In the genomic region with DNA sequence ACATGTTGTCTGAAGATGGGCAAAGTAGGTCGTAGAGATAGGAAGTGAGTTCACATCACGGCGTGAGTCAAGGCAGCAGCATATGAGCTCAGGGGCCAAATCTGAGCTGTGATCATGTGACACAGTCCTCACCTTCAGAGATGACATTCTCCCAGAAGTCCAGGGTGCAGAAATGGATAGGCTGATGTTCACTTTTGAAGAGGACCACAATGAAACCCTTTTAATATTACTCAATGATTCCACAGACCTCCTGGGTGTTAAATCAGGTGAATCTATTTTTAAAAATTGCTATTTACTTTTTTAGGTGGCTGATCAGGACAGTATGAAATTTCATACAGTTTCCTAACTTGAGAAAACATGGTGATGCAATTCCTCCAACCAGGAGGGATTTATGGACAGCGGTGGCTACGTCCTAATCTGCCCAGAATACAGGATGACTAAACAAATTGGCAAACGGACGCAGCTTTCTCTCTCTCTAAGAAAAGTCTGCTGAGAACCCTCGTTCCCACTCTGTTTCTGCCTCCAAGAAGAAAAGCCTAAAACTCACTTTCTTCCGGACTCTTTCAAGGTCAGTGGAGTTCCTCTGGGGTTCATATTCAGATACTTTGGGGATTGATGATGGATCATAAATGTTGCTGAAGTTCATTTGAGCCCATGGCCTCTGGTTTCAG, we compare ENCODE assay signal across 10 cellular contexts. TPM values are rescaled to one million over a fixed set of nuclear protein-coding genes. Genes with fewer than 3 reads are reported as not detected.
DNase-seq lines count a peak whose midpoint lies in the region; ATAC-seq, FAIRE-seq and TF ChIP-seq lines count a peak whose summit lies in the region.
"Had no signal": no experiment of that assay in that cellular context is flagged by ENCODE, and none has a peak within 500 bp of the region (broad histone marks: within the 10 kb centered on the region; RNA-seq: fewer than 3 reads in every experiment).

No MANE protein-coding gene starts in this region.

- H3K4me3 ChIP-seq in retinal pigment epithelial cell (ENCODE audit: low read length), result no peak overlapping the region
- H3K4me3 ChIP-seq in MM.1S (ENCODE audit: low read length), result no peak overlapping the region
- H3K4me3 ChIP-seq: body of pancreas had no signal

- no peaks in the 10 kb centered on the region for H3K79me2 ChIP-seq in MM.1S (ENCODE audit: low read length)

- no peaks in the 10 kb centered on the region for H3K9me2 ChIP-seq in MM.1S (replicated peaks; ENCODE audit: insufficient read depth, low read length)

- DNase-seq in H54 (ENCODE audit: insufficient read length, low spot score) (no peak), retinal pigment epithelial cell (ENCODE audit: low read depth) (peak; percentile 79), MM.1S (no peak), NCI-H2081 treated with DMSO at 0.1 percent for 48 hours (lab: John Stamatoyannopoulos, UW) (no peak), nucleus accumbens (lab: John Stamatoyannopoulos, UW) (no peak), NCI-H510A treated with DMSO at 0.1 percent for 48 hours (lab: John Stamatoyannopoulos, UW) (no peak)

- H3K4me1 ChIP-seq in MM.1S (ENCODE audit: low read length), result peaks cover 22% of the 10 kb centered on the region

- no peak overlapping the region for H2AFZ ChIP-seq in MM.1S (ENCODE audit: low read length)

- no peaks in the 10 kb centered on the region for H3K27me3 ChIP-seq in MM.1S (replicated peaks; ENCODE audit: insufficient read depth, low read length)
- H3K27me3 ChIP-seq: body of pancreas had no signal

- H3K9ac ChIP-seq in MM.1S (ENCODE audit: low read length), result no peak overlapping the region

- H3K27ac ChIP-seq in MM.1S (ENCODE audit: low read length), result no peak overlapping the region
- H3K27ac ChIP-seq: HL-60 had no signal

- TF ChIP-seq CTCF in retinal pigment epithelial cell (conservative IDR thresholded peaks at IDR 0.05; ENCODE audit: low read depth, low read length) (no peak), MM.1S (IDR thresholded peaks at IDR 0.05; ENCODE audit: low read length) (no peak)

- H3K36me3 ChIP-seq in MM.1S (replicated peaks; ENCODE audit: insufficient read depth, low read length), result no peaks in the 10 kb centered on the region

- ATAC-seq in SK-N-SH treated with all-trans-retinoic acid at 6 μM for 48 hours, result peak; percentile 27
- peak; percentile 20 for ATAC-seq in esophagus mucosa
- ATAC-seq: body of pancreas had no signal

- TF ChIP-seq POLR2A in H54 (IDR thresholded peaks at IDR 0.05; ENCODE audit: low read depth, low read length), result no peak

- FAIRE-seq in H54 (lab: Jason Lieb, UNC), result peak; percentile 98

- H3K4me2 ChIP-seq in MM.1S (ENCODE audit: low read depth, low read length), result no peak overlapping the region

- H4K20me1 ChIP-seq in MM.1S (ENCODE audit: insufficient read depth, low read length), result no peaks in the 10 kb centered on the region

- H3F3A ChIP-seq in MM.1S (ENCODE audit: insufficient read depth, low read length), result peaks cover 18% of the 10 kb centered on the region

- H3K9me3 ChIP-seq in MM.1S (replicated peaks; ENCODE audit: insufficient read depth, low read length), result no peaks in the 10 kb centered on the region
- H3K9me3 ChIP-seq: body of pancreas had no signal

TF ChIP-seq in SK-N-SH treated with all-trans-retinoic acid at 6 μM for 48 hours, 23 proteins besides CTCF, POLR2A, EP300 and RAD21:
- TF ChIP-seq ZC3H10 (CRISPR knock-in tag; IDR thresholded peaks at IDR 0.05) (no peak), ISL1 (CRISPR knock-in tag; IDR thresholded peaks at IDR 0.05) (peak; percentile 42), BACH2 (CRISPR knock-in tag; IDR thresholded peaks at IDR 0.05; ENCODE audit: borderline replicate concordance) (no peak), CSDC2 (CRISPR knock-in tag; IDR thresholded peaks at IDR 0.05) (no peak), PPARA (CRISPR knock-in tag; IDR thresholded peaks at IDR 0.05; ENCODE audit: borderline replicate concordance) (no peak), GLIS3 (CRISPR knock-in tag; IDR thresholded peaks at IDR 0.05) (no peak), OSR1 (CRISPR knock-in tag; IDR thresholded peaks at IDR 0.05) (no peak), ZFP30 (CRISPR knock-in tag; IDR thresholded peaks at IDR 0.05) (no peak)
- TF ChIP-seq, protein P1, sequence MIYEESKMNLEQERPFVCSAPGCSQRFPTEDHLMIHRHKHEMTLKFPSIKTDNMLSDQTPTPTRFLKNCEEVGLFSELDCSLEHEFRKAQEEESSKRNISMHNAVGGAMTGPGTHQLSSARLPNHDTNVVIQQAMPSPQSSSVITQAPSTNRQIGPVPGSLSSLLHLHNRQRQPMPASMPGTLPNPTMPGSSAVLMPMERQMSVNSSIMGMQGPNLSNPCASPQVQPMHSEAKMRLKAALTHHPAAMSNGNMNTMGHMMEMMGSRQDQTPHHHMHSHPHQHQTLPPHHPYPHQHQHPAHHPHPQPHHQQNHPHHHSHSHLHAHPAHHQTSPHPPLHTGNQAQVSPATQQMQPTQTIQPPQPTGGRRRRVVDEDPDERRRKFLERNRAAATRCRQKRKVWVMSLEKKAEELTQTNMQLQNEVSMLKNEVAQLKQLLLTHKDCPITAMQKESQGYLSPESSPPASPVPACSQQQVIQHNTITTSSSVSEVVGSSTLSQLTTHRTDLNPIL (CRISPR knock-in tag; IDR thresholded peaks at IDR 0.05; ENCODE audit: low read depth), result no peak
TF ChIP-seq in SK-N-SH treated with all-trans-retinoic acid at 6 μM for 48 hours: peak in this region for 1.

RNA-seq across cellular contexts. Expression of a gene that starts 34.4 kb away (rescaled TPM):
- 70.7 TPM for total RNA-seq in esophagus mucosa
